In the genomic region with DNA sequence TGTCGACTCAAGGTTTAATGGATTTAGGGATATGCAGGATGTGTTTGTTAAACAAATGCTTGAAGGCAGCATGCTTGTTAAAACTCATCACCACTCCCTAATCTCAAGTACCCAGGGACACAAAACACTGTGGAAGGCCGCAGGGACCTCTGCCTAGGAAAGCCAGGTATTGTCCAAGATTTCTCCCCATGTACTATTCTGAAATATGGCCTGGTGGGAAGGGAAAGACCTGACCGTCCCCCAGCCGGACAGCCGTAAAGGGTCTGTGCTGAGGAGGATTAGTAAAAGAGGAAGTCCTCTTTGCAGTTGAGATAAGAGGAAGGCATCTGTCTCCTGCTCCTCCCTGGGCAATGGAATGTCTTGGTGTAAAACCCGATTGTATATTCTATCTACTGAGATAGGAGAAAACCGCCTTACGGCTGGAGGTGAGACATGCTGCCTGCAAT, we compare ENCODE assay signal across 1 cellular context.
TF ChIP-seq lines count a peak whose summit lies in the region.

No MANE protein-coding gene starts in this region.

TF ChIP-seq in GM12878, 131 proteins besides CTCF, POLR2A, EP300 and RAD21:
- peak; percentile 70 for TF ChIP-seq SPI1 (IDR thresholded peaks at IDR 0.05; ENCODE audit: borderline replicate concordance, insufficient read depth, low read depth, low read length)
